ENCODE assay signal across 20 cellular contexts in genomic region chr4:28744066-28744465, GRCh38.
"Had no signal": no experiment of that assay in that cellular context is flagged by ENCODE, and none has a peak within 500 bp of the region (broad histone marks: within the 10 kb centered on the region; RNA-seq: fewer than 3 reads in every experiment).

No MANE protein-coding gene starts in this region.

- H3K9ac ChIP-seq: neural progenitor cell had no signal

- H3K4me3 ChIP-seq: dorsolateral prefrontal cortex, left ventricle myocardium inferior, neural progenitor cell, thoracic aorta had no signal

- H3K27ac ChIP-seq: dorsolateral prefrontal cortex, left ventricle myocardium inferior, neural progenitor cell, thoracic aorta had no signal

- H3K27me3 ChIP-seq: dorsolateral prefrontal cortex, neural progenitor cell had no signal

- H3K4me2 ChIP-seq: neural progenitor cell had no signal

- DNase-seq: activated CD4-positive, alpha-beta memory T cell treated with anti-CD3 and anti-CD28 coated beads, Interleukin-2, amount 10 ng/mL, durations not matched to agents 7 days and 5 days; activated CD4-positive, alpha-beta T cell treated with anti-CD3 and anti-CD28 coated beads for 48 hours; activated effector memory CD4-positive, alpha-beta T cell treated with anti-CD3 and anti-CD28 coated beads, Interleukin-2, amount 50 U/mL, for 16 hours; activated naive CD4-positive, alpha-beta T cell treated with anti-CD3 and anti-CD28 coated beads, Interleukin-2, amount 50 U/mL, for 16 hours; activated naive CD8-positive, alpha-beta T cell treated with anti-CD3 and anti-CD28 coated beads, Interleukin-2, amount 50 U/mL, for 24 hours; aorta; central memory CD4-positive, alpha-beta T cell; dorsolateral prefrontal cortex; foreskin melanocyte; glutamatergic neuron; hippocampal formation; left ventricle myocardium inferior; naive thymus-derived CD8-positive, alpha-beta T cell; posterior cingulate gyrus; small intestine; stimulated activated CD4-positive, alpha-beta T cell treated with anti-CD3 and anti-CD28 coated beads, Interleukin-15, amount 100 ng/mL, for 24 hours; stimulated activated naive CD4-positive, alpha-beta T cell had no signal

- ATAC-seq: activated naive CD8-positive, alpha-beta T cell treated with anti-CD3 and anti-CD28 coated beads, Interleukin-2, amount 50 U/mL, for 24 hours; naive thymus-derived CD8-positive, alpha-beta T cell; sciatic nerve had no signal

- H2AFZ ChIP-seq: neural progenitor cell had no signal

- H3K36me3 ChIP-seq: left ventricle myocardium inferior, neural progenitor cell, thoracic aorta had no signal

- H3K9me3 ChIP-seq: left ventricle myocardium inferior, thoracic aorta had no signal
